12 cellular contexts compared by ENCODE assay signal in the genomic region with DNA sequence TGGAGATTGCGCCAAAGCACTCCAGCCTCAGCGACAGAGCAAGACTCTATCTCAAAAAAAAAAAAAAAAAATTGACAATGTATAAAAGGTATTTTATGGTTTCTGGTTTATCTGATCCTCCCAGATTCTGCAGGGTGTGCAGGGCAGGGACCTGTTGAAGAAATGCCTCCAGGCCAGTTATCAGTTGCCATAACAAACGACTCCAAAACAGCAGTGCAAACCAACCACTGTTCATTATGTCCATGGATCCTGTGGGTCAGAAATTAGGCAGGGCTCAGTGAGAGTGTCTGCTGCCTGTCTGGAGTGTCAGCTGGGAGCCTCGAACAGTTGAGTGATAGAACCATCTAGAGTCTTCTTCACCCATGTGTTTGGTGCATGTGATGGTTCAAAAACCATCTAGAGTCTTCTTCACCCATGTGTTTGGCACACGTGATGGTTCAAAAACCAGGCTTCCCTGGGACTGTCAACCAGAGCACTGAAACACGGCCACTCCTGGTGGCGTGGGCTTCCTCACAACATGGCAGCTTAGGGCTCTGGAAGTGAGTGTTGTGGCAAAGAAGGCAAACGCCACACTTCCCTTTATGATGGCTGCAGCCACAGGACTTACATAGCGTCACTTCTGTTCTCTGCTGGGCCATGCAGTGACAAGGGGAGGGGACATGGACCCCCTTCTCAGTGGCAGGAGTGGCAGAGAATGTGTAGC.
DNase-seq lines count a peak whose midpoint lies in the region; TF ChIP-seq lines count a peak whose summit lies in the region.
"Had no signal": no experiment of that assay in that cellular context is flagged by ENCODE, and none has a peak within 500 bp of the region (broad histone marks: within the 10 kb centered on the region; RNA-seq: fewer than 3 reads in every experiment).

No MANE protein-coding gene starts in this region.

- intact Hi-C loops in activated T-helper 2 cell treated with anti-CD3 and anti-CD28 coated beads, Interferon-gamma antibody, Interleukin-2, Interleukin-4, amounts not matched to agents 10 μg/mL and 5 μg/mL and 100 μg/mL, durations not matched to agents 14 hours and 24 hours and 36 hours (cut with micrococcal nuclease) = loop anchor here (5.0 kb wide), 1 partner anchor 88 kb away; no protein-coding TSS in a partner anchor

- H3K4me2 ChIP-seq in BLaER1 treated with 17β-estradiol and CSF1 and Interleukin-3, amounts not matched to agents 10 nM and 100 nM = peak overlapping the region; percentile 6 to 55 (median 16); a peak in 11 of 22 replicates

- H3K27ac ChIP-seq in BLaER1 treated with 17β-estradiol and CSF1 and Interleukin-3, amounts not matched to agents 10 nM and 100 nM = 0 out of 22 replicates have a peak overlapping the region, but pooled peaks of 3 of the 11 experiments have one; percentile 18 to 36 (median 22)

- no peaks in the 10 kb centered on the region for H3K36me3 ChIP-seq in BLaER1 treated with 17β-estradiol and CSF1 and Interleukin-3, amounts not matched to agents 10 nM and 100 nM

- no peak for TF ChIP-seq CTCF in neural crest cell (conservative IDR thresholded peaks at IDR 0.05)

- H3K4me1 Mint-ChIP-seq in activated T-helper 2 cell treated with anti-CD3 and anti-CD28 coated beads, Interferon-gamma antibody, Interleukin-2, Interleukin-4, amounts not matched to agents 10 μg/mL and 5 μg/mL and 100 μg/mL, durations not matched to agents 14 hours and 24 hours and 36 hours (ENCODE audit: low read depth) = peaks cover 49% of the 10 kb centered on the region
- peaks cover 3% of the 10 kb centered on the region for H3K4me1 Mint-ChIP-seq in neural crest cell

- peak; percentile 34 for DNase-seq in M059J (ENCODE audit: low read depth)
- no peak for DNase-seq in activated T-helper 2 cell treated with anti-CD3 and anti-CD28 coated beads, Interferon-gamma antibody, Interleukin-2, Interleukin-4, amounts not matched to agents 10 μg/mL and 5 μg/mL and 100 μg/mL, durations not matched to agents 14 hours and 24 hours and 36 hours (ENCODE audit: low spot score)
- DNase-seq in neural crest cell (ENCODE audit: low read depth, low spot score) = no peak
- no peak for DNase-seq in NCI-H524 treated with DMSO at 0.1 percent for 48 hours (lab: John Stamatoyannopoulos, UW)
- DNase-seq in ACHN = no peak
- no peak for DNase-seq in NCI-H510A (lab: John Stamatoyannopoulos, UW)
- DNase-seq: CD4-positive, alpha-beta memory T cell; MM.1S; NCI-H187; NCI-H82; SIG-M5 had no signal

- H3K27me3 Mint-ChIP-seq in activated T-helper 2 cell treated with anti-CD3 and anti-CD28 coated beads, Interferon-gamma antibody, Interleukin-2, Interleukin-4, amounts not matched to agents 10 μg/mL and 5 μg/mL and 100 μg/mL, durations not matched to agents 14 hours and 24 hours and 36 hours (ENCODE audit: low read depth) = no peaks in the 10 kb centered on the region
- no peaks in the 10 kb centered on the region for H3K27me3 Mint-ChIP-seq in neural crest cell (ENCODE audit: low read depth)
- H3K27me3 Mint-ChIP-seq: CD4-positive, alpha-beta memory T cell had no signal

- peaks cover 0 to 9% (median 6%) of the 10 kb centered on the region in 11 experiments; a peak in 12 of 22 replicates for H3K9me3 ChIP-seq in BLaER1 treated with 17β-estradiol and CSF1 and Interleukin-3, amounts not matched to agents 10 nM and 100 nM (replicated peaks in 1 of 11)

- H4K20me1 ChIP-seq in BLaER1 treated with 17β-estradiol and CSF1 and Interleukin-3, amounts not matched to agents 10 nM and 100 nM = peaks cover 0 to 5% (median 0%) of the 10 kb centered on the region in 11 experiments; a peak in 3 of 22 replicates

- in situ Hi-C loops in ACHN (cut with HindIII; ENCODE audit: low pct_ligation_motif_present, low pct_unique_long_range_greater_than_20kb, low sequenced_read_pairs) = no loop called here

- no peaks in the 10 kb centered on the region for H3K27me3 ChIP-seq in BLaER1 treated with 17β-estradiol and CSF1 and Interleukin-3, amounts not matched to agents 10 nM and 100 nM

- H3K27ac Mint-ChIP-seq in activated T-helper 2 cell treated with anti-CD3 and anti-CD28 coated beads, Interferon-gamma antibody, Interleukin-2, Interleukin-4, amounts not matched to agents 10 μg/mL and 5 μg/mL and 100 μg/mL, durations not matched to agents 14 hours and 24 hours and 36 hours = peak overlapping the region; percentile 7
- H3K27ac Mint-ChIP-seq in neural crest cell (ENCODE audit: unreplicated experiment) = peak overlapping the region; percentile 50

- no peak overlapping the region for H3K4me3 Mint-ChIP-seq in activated T-helper 2 cell treated with anti-CD3 and anti-CD28 coated beads, Interferon-gamma antibody, Interleukin-2, Interleukin-4, amounts not matched to agents 10 μg/mL and 5 μg/mL and 100 μg/mL, durations not matched to agents 14 hours and 24 hours and 36 hours (ENCODE audit: low read depth)
- H3K4me3 Mint-ChIP-seq in neural crest cell = no peak overlapping the region

- H3K36me3 Mint-ChIP-seq in activated T-helper 2 cell treated with anti-CD3 and anti-CD28 coated beads, Interferon-gamma antibody, Interleukin-2, Interleukin-4, amounts not matched to agents 10 μg/mL and 5 μg/mL and 100 μg/mL, durations not matched to agents 14 hours and 24 hours and 36 hours (ENCODE audit: low read depth) = peaks cover 4% of the 10 kb centered on the region
- no peaks in the 10 kb centered on the region for H3K36me3 Mint-ChIP-seq in neural crest cell (ENCODE audit: low read depth)
- H3K36me3 Mint-ChIP-seq: CD4-positive, alpha-beta memory T cell had no signal

- H3K4me1 ChIP-seq in BLaER1 treated with 17β-estradiol and CSF1 and Interleukin-3, amounts not matched to agents 10 nM and 100 nM = peaks cover 20 to 62% (median 44%) of the 10 kb centered on the region in 10 experiments

- no peak overlapping the region for H3K4me3 ChIP-seq in BLaER1 treated with 17β-estradiol and CSF1 and Interleukin-3, amounts not matched to agents 10 nM and 100 nM

- no peak overlapping the region for H3K9ac ChIP-seq in BLaER1 treated with 17β-estradiol and CSF1 and Interleukin-3, amounts not matched to agents 10 nM and 100 nM

- no peaks in the 10 kb centered on the region for H3K9me3 Mint-ChIP-seq in activated T-helper 2 cell treated with anti-CD3 and anti-CD28 coated beads, Interferon-gamma antibody, Interleukin-2, Interleukin-4, amounts not matched to agents 10 μg/mL and 5 μg/mL and 100 μg/mL, durations not matched to agents 14 hours and 24 hours and 36 hours
- H3K9me3 Mint-ChIP-seq in neural crest cell = no peaks in the 10 kb centered on the region
- H3K9me3 Mint-ChIP-seq: CD4-positive, alpha-beta memory T cell had no signal
